8 cellular contexts compared by ENCODE assay signal in genomic region chr4:140150886-140151699, GRCh38. TPM values are rescaled to one million over a fixed set of nuclear protein-coding genes. Genes with fewer than 3 reads are reported as not detected.
A peak's percentile ranks its signal among the peaks of the same experiment; 100 is the strongest.
DNase-seq lines count a peak whose midpoint lies in the region; ATAC-seq, FAIRE-seq and TF ChIP-seq lines count a peak whose summit lies in the region.

No MANE protein-coding gene starts in this region.

- intact Hi-C loops in CD8-positive, alpha-beta T cell (cut with DNase I, micrococcal nuclease): loop anchor here (1.0 to 10.0 kb wide), 17 partner anchors 34 to 1136 kb away; partner anchors contain the start of genes SCOC (in 2 of the 2), ELF2 (in 1 of the 2), NAA15 (in 1 of the 2) and NDUFC1 (in 1 of the 2)
- intact Hi-C loops in activated CD4-positive, alpha-beta T cell treated with anti-CD3 and anti-CD28 coated beads, Interleukin-2, amount 10 ng/mL, durations not matched to agents 24 days and 14 days (cut with micrococcal nuclease): loop anchor here (1.0 to 5.0 kb wide), 2 partner anchors 35 to 974 kb away; partner anchors contain the start of gene ELF2
- intact Hi-C loops in colonic mucosa (cut with DNase I): loop anchor here (5.0 kb wide), 4 partner anchors 86 to 414 kb away; no protein-coding TSS in a partner anchor
- intact Hi-C loops in kidney (cut with DNase I): no loop called here

- peaks cover 22% of the 10 kb centered on the region for H3K4me1 ChIP-seq in CD8-positive, alpha-beta T cell (ENCODE audit: insufficient read depth, low read length)
- H3K4me1 ChIP-seq in colonic mucosa: no peaks in the 10 kb centered on the region
- H3K4me1 ChIP-seq in kidney (ENCODE audit: control insufficient read depth in 1 of 2, insufficient read depth in 1 of 2, low read depth in 1 of 2, low read length in 2 of 2): peaks cover 0 to 4% of the 10 kb centered on the region in 2 donors

- ATAC-seq in CD8-positive, alpha-beta T cell: peak; percentile 47
- ATAC-seq in HG03159 (IDR thresholded peaks at IDR 0.05; ENCODE audit: unreplicated experiment) (peak; percentile 44), HG03354 (IDR thresholded peaks at IDR 0.05; ENCODE audit: poor library complexity, severe bottlenecking, unreplicated experiment) (no peak)

- H3K4me3 ChIP-seq in CD8-positive, alpha-beta T cell (ENCODE audit: low read depth, low read length): peak overlapping the region; percentile 75
- H3K4me3 ChIP-seq in colonic mucosa (peak overlapping the region; percentile 79), kidney (ENCODE audit: low read length in 2 of 2) (peak overlapping the region; percentile 92 to 96)

- CTCF ChIA-PET in CD8-positive, alpha-beta T cell (lab: Charles Lee): interaction anchor here (0.8 to 1.6 kb wide), 6 partner anchors 55 to 138 kb away, joined by 3 to 4 read pairs (median 3); no protein-coding TSS in a partner anchor

- H3K27ac Mint-ChIP-seq in CD8-positive, alpha-beta T cell: peak overlapping the region; percentile 98
- H3K27ac Mint-ChIP-seq in activated CD4-positive, alpha-beta T cell treated with anti-CD3 and anti-CD28 coated beads, Interleukin-2, amount 10 ng/mL, durations not matched to agents 24 days and 14 days: peak overlapping the region; percentile 69

- peaks cover 12% of the 10 kb centered on the region for H3K36me3 Mint-ChIP-seq in CD8-positive, alpha-beta T cell
- no peaks in the 10 kb centered on the region for H3K36me3 Mint-ChIP-seq in activated CD4-positive, alpha-beta T cell treated with anti-CD3 and anti-CD28 coated beads, Interleukin-2, amount 10 ng/mL, durations not matched to agents 24 days and 14 days (ENCODE audit: low read depth)

- no peaks in the 10 kb centered on the region for H3K9me3 Mint-ChIP-seq in CD8-positive, alpha-beta T cell
- H3K9me3 Mint-ChIP-seq in activated CD4-positive, alpha-beta T cell treated with anti-CD3 and anti-CD28 coated beads, Interleukin-2, amount 10 ng/mL, durations not matched to agents 24 days and 14 days: no peaks in the 10 kb centered on the region

- peak overlapping the region; percentile 97 for H3K4me3 Mint-ChIP-seq in CD8-positive, alpha-beta T cell
- peak overlapping the region; percentile 92 for H3K4me3 Mint-ChIP-seq in activated CD4-positive, alpha-beta T cell treated with anti-CD3 and anti-CD28 coated beads, Interleukin-2, amount 10 ng/mL, durations not matched to agents 24 days and 14 days

- no peak for FAIRE-seq in kidney (lab: Jason Lieb, UNC)

- peak overlapping the region; percentile 78 for H3K27ac ChIP-seq in CD8-positive, alpha-beta T cell (ENCODE audit: low read depth, low read length)
- H3K27ac ChIP-seq in colonic mucosa (peak overlapping the region; percentile 99), kidney (ENCODE audit: low read depth in 2 of 2, low read length in 2 of 2) (peak overlapping the region; percentile 95 to 97)

- peaks cover 31% of the 10 kb centered on the region for H3K4me1 Mint-ChIP-seq in CD8-positive, alpha-beta T cell (ENCODE audit: low read depth)
- H3K4me1 Mint-ChIP-seq in activated CD4-positive, alpha-beta T cell treated with anti-CD3 and anti-CD28 coated beads, Interleukin-2, amount 10 ng/mL, durations not matched to agents 24 days and 14 days: peaks cover 24% of the 10 kb centered on the region

- H3K27me3 Mint-ChIP-seq in CD8-positive, alpha-beta T cell (ENCODE audit: low read depth): no peaks in the 10 kb centered on the region
- H3K27me3 Mint-ChIP-seq in activated CD4-positive, alpha-beta T cell treated with anti-CD3 and anti-CD28 coated beads, Interleukin-2, amount 10 ng/mL, durations not matched to agents 24 days and 14 days: peaks cover 57% of the 10 kb centered on the region

- H3K27me3 ChIP-seq in CD8-positive, alpha-beta T cell (ENCODE audit: insufficient read depth, low read length): no peaks in the 10 kb centered on the region
- H3K27me3 ChIP-seq in colonic mucosa: no peaks in the 10 kb centered on the region

- H3K9me3 ChIP-seq in CD8-positive, alpha-beta T cell (ENCODE audit: low read length): no peaks in the 10 kb centered on the region
- H3K9me3 ChIP-seq in colonic mucosa (no peaks in the 10 kb centered on the region), kidney (ENCODE audit: control insufficient read depth in 1 of 2, low read length in 2 of 2) (no peaks in the 10 kb centered on the region)

- POLR2A ChIA-PET in CD8-positive, alpha-beta T cell (lab: Charles Lee): interaction anchor here (0.6 to 2.8 kb wide), 9 partner anchors 12 to 591 kb away, joined by 3 to 9 read pairs (median 3); no protein-coding TSS in a partner anchor

- H3K36me3 ChIP-seq in CD8-positive, alpha-beta T cell (ENCODE audit: insufficient read depth, low read length): no peaks in the 10 kb centered on the region
- H3K36me3 ChIP-seq in colonic mucosa: no peaks in the 10 kb centered on the region
- H3K36me3 ChIP-seq in kidney (ENCODE audit: control insufficient read depth in 1 of 2, insufficient read depth in 2 of 2, low read length in 2 of 2): no peaks in the 10 kb centered on the region

- H3K9ac ChIP-seq in colonic mucosa (ENCODE audit: low read depth in 2 of 2, low read length in 2 of 2): peak overlapping the region; percentile 94 to 97
- H3K9ac ChIP-seq in kidney (ENCODE audit: low read length in 2 of 2): peak overlapping the region; percentile 64 to 92

- no peak for TF ChIP-seq CTCF in CD8-positive, alpha-beta T cell (IDR thresholded peaks at IDR 0.05)
- TF ChIP-seq CTCF in colonic mucosa (IDR thresholded peaks at IDR 0.05) (no peak), kidney (IDR thresholded peaks at IDR 0.05; ENCODE audit: borderline replicate concordance, extremely low read depth, insufficient read depth) (no peak)

- DNase-seq in CD8-positive, alpha-beta T cell: peak; percentile 42 to 88 (median 71)
- DNase-seq in NCI-H69 (lab: John Stamatoyannopoulos, UW) (peak; percentile 97), colonic mucosa (peak; percentile 94), kidney (peak; percentile 97), smooth muscle cell of the brain vasculature (ENCODE audit: low read depth, low spot score) (peak; percentile 86)
- DNase-seq in activated CD4-positive, alpha-beta T cell treated with anti-CD3 and anti-CD28 coated beads, Interleukin-2, amount 10 ng/mL, durations not matched to agents 24 days and 14 days: peak; percentile 90

RNA-seq across cellular contexts. Expression of gene MAML3, which starts 2.9 kb away (rescaled TPM):
- total RNA-seq in CD8-positive, alpha-beta T cell: 1 to 10 TPM; 2.7 TPM
- 0.52 and 0.54 TPM in 2 replicates for total RNA-seq in activated CD4-positive, alpha-beta T cell treated with anti-CD3 and anti-CD28 coated beads, Interleukin-2, amount 10 ng/mL, durations not matched to agents 24 days and 14 days
- total RNA-seq in colonic mucosa (10 to 100 TPM in 1 of 2 donors, 1 to 10 TPM in 1; 9.3 to 10.1 TPM), kidney (10.4 TPM)
- polyA plus RNA-seq in kidney (ENCODE audit: insufficient read depth, low read depth, low replicate concordance): 1.4 TPM
